17 cellular contexts compared by ENCODE assay signal in the genomic region with DNA sequence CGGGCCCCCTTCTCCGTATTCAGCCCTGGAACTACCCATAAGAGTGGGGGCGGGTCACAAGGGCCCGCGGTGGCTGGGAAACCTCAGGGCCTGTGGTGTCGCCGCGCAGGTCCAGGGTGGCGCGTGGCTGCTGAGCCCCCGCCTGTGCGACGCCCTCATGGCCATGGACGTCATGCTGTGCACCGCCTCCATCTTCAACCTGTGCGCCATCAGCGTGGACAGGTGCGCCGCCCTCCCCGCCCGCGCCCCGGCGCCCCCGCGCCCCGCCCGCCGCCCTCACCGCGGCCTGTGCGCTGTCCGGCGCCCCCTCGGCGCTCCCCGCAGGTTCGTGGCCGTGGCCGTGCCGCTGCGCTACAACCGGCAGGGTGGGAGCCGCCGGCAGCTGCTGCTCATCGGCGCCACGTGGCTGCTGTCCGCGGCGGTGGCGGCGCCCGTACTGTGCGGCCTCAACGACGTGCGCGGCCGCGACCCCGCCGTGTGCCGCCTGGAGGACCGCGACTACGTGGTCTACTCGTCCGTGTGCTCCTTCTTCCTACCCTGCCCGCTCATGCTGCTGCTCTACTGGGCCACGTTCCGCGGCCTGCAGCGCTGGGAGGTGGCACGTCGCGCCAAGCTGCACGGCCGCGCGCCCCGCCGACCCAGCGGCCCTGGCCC. TPM values are rescaled to one million over a fixed set of nuclear protein-coding genes. Genes with fewer than 3 reads are reported as not detected.
DNase-seq lines count a peak whose midpoint lies in the region; TF ChIP-seq lines count a peak whose summit lies in the region.
"Had no signal": no experiment of that assay in that cellular context is flagged by ENCODE, and none has a peak within 500 bp of the region (broad histone marks: within the 10 kb centered on the region; RNA-seq: fewer than 3 reads in every experiment).

No MANE protein-coding gene starts in this region.

- H3K4me1 Mint-ChIP-seq in nephron (peaks cover 12% of the 10 kb centered on the region), osteocyte (ENCODE audit: unreplicated experiment) (peaks cover 27% of the 10 kb centered on the region)

- peak overlapping the region; percentile 75 for H3K9ac ChIP-seq in HUES48 (ENCODE audit: low read depth, low read length)

- H3K27me3 Mint-ChIP-seq in nephron (ENCODE audit: low read depth) (peaks cover 62% of the 10 kb centered on the region), osteocyte (ENCODE audit: unreplicated experiment) (peaks cover 3% of the 10 kb centered on the region)

- peak overlapping the region in 1 of 3 experiments; percentile 87 for H3K27ac Mint-ChIP-seq in nephron
- no peak overlapping the region for H3K27ac Mint-ChIP-seq in osteocyte (ENCODE audit: unreplicated experiment)
- H3K27ac Mint-ChIP-seq: activated CD4-positive, alpha-beta memory T cell treated with anti-CD3 and anti-CD28 coated beads for 36 hours had no signal

- H3K4me3 ChIP-seq in HUES48 (ENCODE audit: low read depth, low read length) (peak overlapping the region; percentile 60), ectodermal cell (ENCODE audit: insufficient read depth, low read depth, low read length) (peak overlapping the region; percentile 57)
- H3K4me3 ChIP-seq: cardiac muscle cell had no signal

- H3K9me3 ChIP-seq in HUES48 (ENCODE audit: control insufficient read depth, insufficient read depth, low read length) (no peaks in the 10 kb centered on the region), ectodermal cell (ENCODE audit: control insufficient read depth, low read length) (no peaks in the 10 kb centered on the region)
- H3K9me3 ChIP-seq: neutrophil had no signal

- H3K27ac ChIP-seq in HUES48 (ENCODE audit: low read depth, low read length) (peak overlapping the region; percentile 96), ectodermal cell (ENCODE audit: insufficient read depth, low read depth, low read length, poor library complexity, severe bottlenecking) (peak overlapping the region; percentile 84)
- H3K27ac ChIP-seq: cardiac muscle cell, neutrophil had no signal

- TF ChIP-seq CTCF in nephron (IDR thresholded peaks at IDR 0.05; ENCODE audit: unreplicated experiment in 3 of 3) (no peak), osteocyte (IDR thresholded peaks at IDR 0.05) (no peak)

- DNase-seq in DMS53 (lab: John Stamatoyannopoulos, UW) (peak; percentile 40), DMS53 treated with DMSO at 0.1 percent for 48 hours (lab: John Stamatoyannopoulos, UW; ENCODE audit: unreplicated experiment) (no peak), NCI-H524 (lab: John Stamatoyannopoulos, UW) (no peak), foreskin melanocyte (no peak), osteocyte (ENCODE audit: extremely low spot score, unreplicated experiment) (no peak)
- DNase-seq: activated CD4-positive, alpha-beta memory T cell treated with anti-CD3 and anti-CD28 coated beads for 36 hours; activated gamma-delta T cell treated with Interleukin-2 at 50 U/mL for 16 hours; left ventricle myocardium superior; NCI-H2029 treated with DMSO at 0.1 percent for 48 hours; stimulated activated CD4-positive, alpha-beta T cell treated with anti-CD3 and anti-CD28 coated beads, Interleukin-12 subunit alpha, Interleukin-12 subunit beta, amount 100 ng/mL, for 4 hours had no signal

- no peaks in the 10 kb centered on the region for H3K9me3 Mint-ChIP-seq in nephron
- H3K9me3 Mint-ChIP-seq in osteocyte (ENCODE audit: unreplicated experiment): no peaks in the 10 kb centered on the region
- H3K9me3 Mint-ChIP-seq: activated CD4-positive, alpha-beta memory T cell treated with anti-CD3 and anti-CD28 coated beads for 36 hours had no signal

- H3K36me3 Mint-ChIP-seq in nephron (ENCODE audit: low read depth) (no peaks in the 10 kb centered on the region), osteocyte (ENCODE audit: unreplicated experiment) (peaks cover 5% of the 10 kb centered on the region)

- peaks cover 62% of the 10 kb centered on the region for H3K27me3 ChIP-seq in HUES48 (ENCODE audit: control insufficient read depth, insufficient read depth, low read length)
- H3K27me3 ChIP-seq in ectodermal cell (ENCODE audit: control insufficient read depth, insufficient read depth, low read length, poor library complexity, severe bottlenecking): peaks cover 42% of the 10 kb centered on the region

- peaks cover 22% of the 10 kb centered on the region for H3K4me1 ChIP-seq in HUES48 (ENCODE audit: control insufficient read depth, insufficient read depth, low read length)
- peaks cover 33% of the 10 kb centered on the region for H3K4me1 ChIP-seq in ectodermal cell (ENCODE audit: control insufficient read depth, insufficient read depth, low read length)

- WGBS in ectodermal cell, 2 experiments: 4 to 9% methylated on average over 84 of the region's 84 CpGs

- H3K36me3 ChIP-seq in HUES48 (ENCODE audit: control insufficient read depth, insufficient read depth, low read length) (peaks cover 7% of the 10 kb centered on the region), ectodermal cell (ENCODE audit: control insufficient read depth, insufficient read depth, low read length) (no peaks in the 10 kb centered on the region)
- H3K36me3 ChIP-seq: cardiac muscle cell had no signal

- H3K4me3 Mint-ChIP-seq in nephron (peak overlapping the region in 2 of 3 experiments; percentile 70 to 71), osteocyte (ENCODE audit: unreplicated experiment) (no peak overlapping the region)
- H3K4me3 Mint-ChIP-seq: activated CD4-positive, alpha-beta memory T cell treated with anti-CD3 and anti-CD28 coated beads for 36 hours had no signal

RNA-seq across cellular contexts. Expression of a gene that starts 2.4 kb away (rescaled TPM):
- polyA plus RNA-seq in ectodermal cell (2013, experiment 1 of 4): 15.1 TPM
- polyA plus RNA-seq in ectodermal cell (2013, experiment 2 of 4): 21.9 TPM
- 17.0 TPM for polyA plus RNA-seq in ectodermal cell (2013, experiment 3 of 4)
- polyA plus RNA-seq in ectodermal cell (2013, experiment 4 of 4): 21.6 TPM
- total RNA-seq in osteocyte: 1.7 and 1.8 TPM in 2 replicates
- total RNA-seq: glomerular endothelial cell, left ventricle myocardium superior, M059J had no signal

RNA-seq across cellular contexts. Expression of a gene that starts 12.5 kb away (rescaled TPM):
- polyA plus RNA-seq in ectodermal cell (2013, experiment 1 of 4): not detected
- polyA plus RNA-seq in ectodermal cell (2013, experiment 2 of 4): not detected
- not detected for polyA plus RNA-seq in ectodermal cell (2013, experiment 3 of 4)
- polyA plus RNA-seq in ectodermal cell (2013, experiment 4 of 4): not detected
- total RNA-seq in osteocyte: not detected in 2 replicates
- total RNA-seq: activated CD4-positive, alpha-beta memory T cell treated with anti-CD3 and anti-CD28 coated beads for 36 hours; glomerular endothelial cell; left ventricle myocardium superior; M059J had no signal

RNA-seq across cellular contexts. Expression of a gene that starts 14.7 kb away (rescaled TPM):
- polyA plus RNA-seq in ectodermal cell (2013, experiment 1 of 4): not detected
- not detected for polyA plus RNA-seq in ectodermal cell (2013, experiment 2 of 4)
- polyA plus RNA-seq in ectodermal cell (2013, experiment 3 of 4): not detected
- not detected for polyA plus RNA-seq in ectodermal cell (2013, experiment 4 of 4)
- not detected in 2 replicates for total RNA-seq in osteocyte
- total RNA-seq: activated CD4-positive, alpha-beta memory T cell treated with anti-CD3 and anti-CD28 coated beads for 36 hours; glomerular endothelial cell; left ventricle myocardium superior; M059J had no signal

RNA-seq across cellular contexts. Expression of a gene that starts 23.7 kb away (rescaled TPM):
- polyA plus RNA-seq in ectodermal cell (2013, experiment 1 of 4): 10.3 TPM
- polyA plus RNA-seq in ectodermal cell (2013, experiment 2 of 4): 12.2 TPM
- 14.5 TPM for polyA plus RNA-seq in ectodermal cell (2013, experiment 3 of 4)
- polyA plus RNA-seq in ectodermal cell (2013, experiment 4 of 4): 15.8 TPM
- 14.4 and 15.4 TPM in 2 replicates for total RNA-seq in osteocyte
- total RNA-seq: M059J had no signal

RNA-seq across cellular contexts. Expression of a gene that starts 55.6 kb away (rescaled TPM):
- 99.2 TPM for polyA plus RNA-seq in ectodermal cell (2013, experiment 1 of 4)
- polyA plus RNA-seq in ectodermal cell (2013, experiment 2 of 4): 78.6 TPM
- 70.4 TPM for polyA plus RNA-seq in ectodermal cell (2013, experiment 3 of 4)
- 73.2 TPM for polyA plus RNA-seq in ectodermal cell (2013, experiment 4 of 4)
- total RNA-seq in osteocyte: 113 and 121 TPM in 2 replicates
